ENCODE assay signal across 8 cellular contexts in genomic region chr20:33666293-33667244, GRCh38.
DNase-seq lines count a peak whose midpoint lies in the region; ATAC-seq lines count a peak whose summit lies in the region.

Gene ACTL10 (plus strand): TSS chr20:33666943. CDS start chr20:33667498, 555 bp downstream.

- H3K36me3 Mint-ChIP-seq in memory B cell: no peaks in the 10 kb centered on the region

- peak within 1 kb of the TSS; percentile 43 for H3K9ac ChIP-seq in endocrine pancreas (ENCODE audit: control insufficient read depth, insufficient read depth, low read length)

- peak within 1 kb of the TSS; percentile 93 for H3K27ac Mint-ChIP-seq in memory B cell

- DNase-seq in AML-193 (lab: John Stamatoyannopoulos, UW) (peak; percentile 98), NCI-H82 treated with DMSO at 0.1 percent for 48 hours (lab: John Stamatoyannopoulos, UW; ENCODE audit: unreplicated experiment) (peak; percentile 98), memory B cell (ENCODE audit: low spot score in 2 of 2) (peak; percentile 80 to 86)
- peak; percentile 45 for DNase-seq in activated CD8-positive, alpha-beta memory T cell treated with anti-CD3 and anti-CD28 coated beads, Interleukin-2, amount 50 U/mL, for 1 hour (ENCODE audit: extremely low read depth)
- DNase-seq in stimulated activated CD8-positive, alpha-beta memory T cell treated with anti-CD3 and anti-CD28 coated beads, Interleukin-12 subunit alpha, Interleukin-12 subunit beta, amount 100 ng/mL, for 1 hour (ENCODE audit: low read depth): peak; percentile 60

- H3K36me3 ChIP-seq in endocrine pancreas (ENCODE audit: control insufficient read depth, insufficient read depth, low read length): no peaks in the 10 kb centered on the region

- ATAC-seq in GM19023 (IDR thresholded peaks at IDR 0.05; ENCODE audit: unreplicated experiment): peak; percentile 62
- peak; percentile 62 for ATAC-seq in HG03342 (IDR thresholded peaks at IDR 0.05; ENCODE audit: unreplicated experiment)
- peak; percentile 67 for ATAC-seq in memory B cell (ENCODE audit: low read depth)

- H3K4me3 Mint-ChIP-seq in memory B cell: peak within 1 kb of the TSS; percentile 96

- H3K9me3 Mint-ChIP-seq in memory B cell: no peaks in the 10 kb centered on the region

- no peaks in the 10 kb centered on the region for H3K27me3 ChIP-seq in endocrine pancreas (ENCODE audit: control insufficient read depth, insufficient read depth, low read length)

- H3K4me3 ChIP-seq in endocrine pancreas (ENCODE audit: control insufficient read depth, insufficient read depth, low read length): no peak within 1 kb of the TSS

- H3K9me3 ChIP-seq in endocrine pancreas (ENCODE audit: control insufficient read depth, low read length): no peaks in the 10 kb centered on the region

- no peaks in the 10 kb centered on the region for H3K4me1 ChIP-seq in endocrine pancreas (ENCODE audit: control insufficient read depth, insufficient read depth, low read length)

- H3K4me1 Mint-ChIP-seq in memory B cell: peaks cover 27% of the 10 kb centered on the region

- H3K27me3 Mint-ChIP-seq in memory B cell: no peaks in the 10 kb centered on the region

Comparison
In these comparisons a context has a peak if more than half of its experiments do, and no peak if none do; other contexts are left out.
1. DNase-seq: peak in every context shown above with its lines; median percentile 98 in AML-193; 98 in NCI-H82 treated with DMSO at 0.1 percent for 48 hours; 83 in memory B cell; 60 in stimulated activated CD8-positive, alpha-beta memory T cell treated with anti-CD3 and anti-CD28 coated beads, Interleukin-12 subunit alpha, Interleukin-12 subunit beta, amount 100 ng/mL, for 1 hour; 45 in activated CD8-positive, alpha-beta memory T cell treated with anti-CD3 and anti-CD28 coated beads, Interleukin-2, amount 50 U/mL, for 1 hour.